ENCODE assay signal across 19 cellular contexts in the genomic region with DNA sequence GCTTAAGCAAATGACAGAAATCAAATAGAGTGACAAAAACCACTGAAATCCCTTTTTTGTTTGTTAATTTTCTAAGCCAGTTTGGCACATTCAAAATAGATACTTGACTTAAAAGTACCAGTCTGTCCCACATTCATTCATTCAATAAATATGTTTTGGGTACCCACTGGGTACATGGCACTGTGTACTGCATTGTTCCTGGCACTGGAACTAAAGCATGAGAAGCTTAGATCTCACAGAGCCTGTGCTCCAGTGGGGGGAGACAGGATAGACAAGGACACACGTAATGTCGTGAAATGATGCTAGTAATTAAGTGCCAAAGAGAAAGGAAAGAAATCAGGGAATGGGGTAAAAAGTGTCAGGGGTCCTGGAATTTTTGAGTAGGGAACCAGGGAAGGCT. TPM values are rescaled to one million over a fixed set of nuclear protein-coding genes. Genes with fewer than 3 reads are reported as not detected.
DNase-seq lines count a peak whose midpoint lies in the region; ATAC-seq and TF ChIP-seq lines count a peak whose summit lies in the region.
"Had no signal": no experiment of that assay in that cellular context is flagged by ENCODE, and none has a peak within 500 bp of the region (broad histone marks: within the 10 kb centered on the region; RNA-seq: fewer than 3 reads in every experiment).

No MANE protein-coding gene starts in this region.

- no peaks in the 10 kb centered on the region for H3K27me3 Mint-ChIP-seq in activated CD8-positive, alpha-beta memory T cell treated with anti-CD3 and anti-CD28 coated beads, Interleukin-2, amount 10 ng/mL, durations not matched to agents 7 days and 5 days
- H3K27me3 Mint-ChIP-seq in progenitor cell of endocrine pancreas, result no peaks in the 10 kb centered on the region

- H3K27ac Mint-ChIP-seq in activated CD8-positive, alpha-beta memory T cell treated with anti-CD3 and anti-CD28 coated beads, Interleukin-2, amount 10 ng/mL, durations not matched to agents 7 days and 5 days, result no peak overlapping the region
- H3K27ac Mint-ChIP-seq in progenitor cell of endocrine pancreas, result no peak overlapping the region

- H3K4me1 Mint-ChIP-seq in activated CD8-positive, alpha-beta memory T cell treated with anti-CD3 and anti-CD28 coated beads, Interleukin-2, amount 10 ng/mL, durations not matched to agents 7 days and 5 days, result peaks cover 22% of the 10 kb centered on the region
- peaks cover 15% of the 10 kb centered on the region for H3K4me1 Mint-ChIP-seq in progenitor cell of endocrine pancreas (ENCODE audit: low read depth)

- no peak for TF ChIP-seq CTCF in heart left ventricle (IDR thresholded peaks at IDR 0.05)
- no peak for TF ChIP-seq CTCF in progenitor cell of endocrine pancreas (IDR thresholded peaks at IDR 0.05; ENCODE audit: unreplicated experiment)

- intact Hi-C loops in heart left ventricle (cut with DNase I), result no loop called here

- no peaks in the 10 kb centered on the region for H3K9me3 ChIP-seq in heart left ventricle

- H3K9me3 Mint-ChIP-seq in activated CD8-positive, alpha-beta memory T cell treated with anti-CD3 and anti-CD28 coated beads, Interleukin-2, amount 10 ng/mL, durations not matched to agents 7 days and 5 days (ENCODE audit: low read depth), result no peaks in the 10 kb centered on the region
- H3K9me3 Mint-ChIP-seq in progenitor cell of endocrine pancreas (ENCODE audit: low read depth), result no peaks in the 10 kb centered on the region

- CTCF ChIA-PET in activated CD8-positive, alpha-beta memory T cell treated with anti-CD3 and anti-CD28 coated beads, Interleukin-2, amount 10 ng/mL, durations not matched to agents 7 days and 5 days (lab: Charles Lee), result no interaction called here

- H3K4me3 Mint-ChIP-seq in activated CD8-positive, alpha-beta memory T cell treated with anti-CD3 and anti-CD28 coated beads, Interleukin-2, amount 10 ng/mL, durations not matched to agents 7 days and 5 days, result no peak overlapping the region
- no peak overlapping the region for H3K4me3 Mint-ChIP-seq in progenitor cell of endocrine pancreas (ENCODE audit: low read depth)

- H3K27ac ChIP-seq in angular gyrus (ENCODE audit: low read depth, low read length) (peak overlapping the region; percentile 85), heart left ventricle (no peak overlapping the region)
- H3K27ac ChIP-seq: 22Rv1 had no signal

- WGBS in heart left ventricle, 4 donors, result 89 to 98% (median 95%) methylated on average over 2 of the region's 2 CpGs

- H3K36me3 Mint-ChIP-seq in activated CD8-positive, alpha-beta memory T cell treated with anti-CD3 and anti-CD28 coated beads, Interleukin-2, amount 10 ng/mL, durations not matched to agents 7 days and 5 days, result no peaks in the 10 kb centered on the region
- H3K36me3 Mint-ChIP-seq in progenitor cell of endocrine pancreas (ENCODE audit: insufficient read depth), result peaks cover 9% of the 10 kb centered on the region

- peaks cover 0 to 41% (median 18%) of the 10 kb centered on the region in 9 donors for H3K36me3 ChIP-seq in heart left ventricle

- H3K27me3 ChIP-seq in heart left ventricle, result no peaks in the 10 kb centered on the region

- TF ChIP-seq POLR2A in heart left ventricle (IDR thresholded peaks at IDR 0.05), result no peak

- ATAC-seq in activated CD8-positive, alpha-beta memory T cell treated with anti-CD3 and anti-CD28 coated beads, Interleukin-2, amount 10 ng/mL, durations not matched to agents 7 days and 5 days, result no peak
- ATAC-seq in heart left ventricle, result no peak
- ATAC-seq: PC-3 had no signal

- no peak overlapping the region for H3K4me3 ChIP-seq in heart left ventricle

- H3K4me1 ChIP-seq in heart left ventricle, result peaks cover 0 to 35% (median 15%) of the 10 kb centered on the region in 12 donors

- peak; percentile 5 for DNase-seq in activated CD8-positive, alpha-beta memory T cell treated with anti-CD3 and anti-CD28 coated beads, Interleukin-2, amount 10 ng/mL, durations not matched to agents 7 days and 5 days
- no peak for DNase-seq in activated CD8-positive, alpha-beta memory T cell treated with anti-CD3 and anti-CD28 coated beads, Interleukin-2, amount 50 U/mL, for 48 hours
- DNase-seq in midbrain (lab: John Stamatoyannopoulos, UW) (peak; percentile 71), heart left ventricle (no peak), progenitor cell of endocrine pancreas (ENCODE audit: low spot score, unreplicated experiment) (no peak), OCI-M1 (lab: John Stamatoyannopoulos, UW) (no peak), UCSD-AML1 (lab: John Stamatoyannopoulos, UW; ENCODE audit: unreplicated experiment) (no peak)
- DNase-seq: ACHN, GDM1, NCI-H1105, NCI-H146, NCI-H2029 treated with DMSO at 0.1 percent for 48 hours, NCI-H2171, NCI-H446, NCI-H526, PC-3, Right ventricle myocardium superior had no signal

RNA-seq across cellular contexts. Expression of a gene that starts 13.0 kb away (rescaled TPM):
- 1 to 10 TPM; 2.5 to 4.4 TPM for total RNA-seq in activated CD8-positive, alpha-beta memory T cell treated with anti-CD3 and anti-CD28 coated beads, Interleukin-2, amount 10 ng/mL, durations not matched to agents 7 days and 5 days
- total RNA-seq in heart left ventricle (10 to 100 TPM; 16.7 to 45.2 (median 21.6) TPM), progenitor cell of endocrine pancreas (20.0 and 20.1 TPM in 2 replicates)
- polyA plus RNA-seq in heart left ventricle, result 10 to 100 TPM in 1 of 2 donors, 1 to 10 TPM in 1; 7.7 to 11.1 TPM

Comparison
In these comparisons a context has a peak if more than half of its experiments do, and no peak if none do; other contexts are left out.
1. DNase-seq: peak in activated CD8-positive, alpha-beta memory T cell treated with anti-CD3 and anti-CD28 coated beads, Interleukin-2, amount 10 ng/mL, durations not matched to agents 7 days and 5 days (single experiment) and midbrain (single experiment); none in activated CD8-positive, alpha-beta memory T cell treated with anti-CD3 and anti-CD28 coated beads, Interleukin-2, amount 50 U/mL, for 48 hours (single experiment), heart left ventricle (0 of 5), progenitor cell of endocrine pancreas (single experiment), OCI-M1 (single experiment) and UCSD-AML1 (single experiment).